In the genomic region with DNA sequence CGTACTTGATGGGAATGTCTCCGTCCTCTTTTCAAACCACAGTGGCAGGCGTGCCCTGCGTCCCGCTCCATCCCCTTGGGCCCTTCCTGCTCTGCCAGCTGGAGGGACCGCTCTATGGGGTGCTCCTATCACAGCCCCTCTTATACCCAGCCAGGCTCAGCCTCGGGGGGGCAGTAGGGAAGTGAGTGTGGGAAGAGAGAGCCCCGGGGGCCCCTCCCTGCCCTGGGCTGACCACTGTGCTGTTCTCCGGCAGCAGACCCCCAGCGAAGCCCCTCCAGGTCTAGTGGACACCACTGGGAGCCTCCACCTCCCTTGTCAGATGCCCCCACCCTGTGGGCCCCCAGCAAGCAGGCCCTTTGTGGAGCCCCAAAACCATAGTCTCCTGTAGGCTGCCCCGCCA, we compare ENCODE assay signal across 21 cellular contexts.
A peak's percentile ranks its signal among the peaks of the same experiment; 100 is the strongest.
DNase-seq lines count a peak whose midpoint lies in the region; TF ChIP-seq lines count a peak whose summit lies in the region.
"Had no signal": no experiment of that assay in that cellular context is flagged by ENCODE, and none has a peak within 500 bp of the region (broad histone marks: within the 10 kb centered on the region; RNA-seq: fewer than 3 reads in every experiment).

No MANE protein-coding gene starts in this region.

- H3K36me3 ChIP-seq in left ventricle myocardium inferior, result no peaks in the 10 kb centered on the region

- no peak overlapping the region for H3K27ac ChIP-seq in left ventricle myocardium inferior (replicated peaks)
- H3K27ac ChIP-seq: A549 had no signal

- H3K4me1 ChIP-seq in left ventricle myocardium inferior, result no peaks in the 10 kb centered on the region
- H3K4me1 ChIP-seq: A549 had no signal

- peaks cover 49% of the 10 kb centered on the region for H3K27me3 ChIP-seq in left ventricle myocardium inferior (ENCODE audit: low read depth)

- H3K4me3 ChIP-seq in left ventricle myocardium inferior, result no peak overlapping the region
- H3K4me3 ChIP-seq: A549 had no signal

- DNase-seq in cardiac septum (ENCODE audit: low spot score), result peak; percentile 14
- no peak for DNase-seq in left ventricle myocardium inferior
- DNase-seq in islet precursor cell, result peak; percentile 22
- peak; percentile 48 for DNase-seq in posterior vena cava (ENCODE audit: low spot score)
- peak; percentile 39 for DNase-seq in ureter (ENCODE audit: low spot score)
- no peak for DNase-seq in AG08395 (ENCODE audit: low spot score)
- no peak for DNase-seq in glomerular visceral epithelial cell (ENCODE audit: extremely low spot score)
- no peak for DNase-seq in GM20000 (ENCODE audit: low spot score)
- DNase-seq: C1 segment of cervical spinal cord; CD4-positive, alpha-beta memory T cell; COR-L47; DMS53; NCI-H1092; NCI-H1417 treated with DMSO at 0.1 percent for 48 hours; NCI-H1694 treated with DMSO at 0.1 percent for 48 hours; NCI-H2081; NCI-H2227 treated with DMSO at 0.1 percent for 48 hours; NCI-H69; RPMI8226; SHP77 treated with DMSO at 0.1 percent for 48 hours had no signal

- intact Hi-C loops in cardiac septum (cut with DNase I), result no loop called here
- intact Hi-C loops in left ventricle myocardium inferior (cut with micrococcal nuclease), result no loop called here
- intact Hi-C loops in posterior vena cava (cut with DNase I), result no loop called here

- no peaks in the 10 kb centered on the region for H3K9me3 ChIP-seq in left ventricle myocardium inferior (replicated peaks)
- H3K9me3 ChIP-seq: A549 had no signal

- TF ChIP-seq CTCF in left ventricle myocardium inferior (IDR thresholded peaks at IDR 0.05; ENCODE audit: borderline replicate concordance) (no peak), GM20000 (IDR thresholded peaks at IDR 0.05; ENCODE audit: extremely low read depth, missing control alignments) (no peak)

Comparison
In these comparisons a context has a peak if more than half of its experiments do, and no peak if none do; other contexts are left out.
1. DNase-seq: peak in cardiac septum (single experiment), islet precursor cell (single experiment), posterior vena cava (single experiment) and ureter (single experiment); none in left ventricle myocardium inferior (single experiment), AG08395 (single experiment), glomerular visceral epithelial cell (single experiment) and GM20000 (single experiment).